Comparison of ENCODE assay signal across 1 cellular context in the genomic region with DNA sequence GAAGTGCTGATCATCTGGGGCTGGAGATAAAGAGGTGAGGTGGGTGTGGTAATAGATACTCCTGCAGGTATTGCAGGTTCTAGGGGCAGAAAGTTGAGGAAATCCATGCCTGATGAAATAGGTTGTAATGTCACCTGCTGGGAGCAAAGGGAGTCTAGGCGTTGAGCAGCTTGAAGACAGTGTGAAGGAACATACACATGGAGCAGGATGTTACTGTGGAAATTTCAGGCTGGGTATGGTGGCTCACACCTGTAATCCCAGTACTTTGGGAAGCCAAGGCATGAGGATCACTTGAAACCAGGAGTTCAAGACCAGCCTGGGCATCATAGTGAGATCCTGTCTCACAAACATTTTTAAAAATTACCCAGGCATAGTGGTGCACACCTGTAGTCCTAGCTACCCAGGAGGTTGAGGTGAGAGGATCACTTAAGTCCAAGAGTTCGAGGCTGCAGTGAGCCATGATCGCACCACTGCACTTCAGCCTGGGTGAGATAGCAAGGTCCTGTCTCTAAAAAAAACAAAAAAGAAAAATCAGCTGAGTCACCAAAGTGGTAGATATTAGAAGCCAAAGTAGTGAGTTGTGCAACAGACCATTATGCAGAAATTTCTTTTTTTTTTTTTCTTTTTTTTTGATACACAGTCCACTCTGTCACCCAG.
TF ChIP-seq lines count a peak whose summit lies in the region.

No MANE protein-coding gene starts in this region.

TF ChIP-seq in HepG2, 621 proteins besides CTCF, POLR2A, EP300 and RAD21 (continues in another document):
- TF ChIP-seq, protein P1, sequence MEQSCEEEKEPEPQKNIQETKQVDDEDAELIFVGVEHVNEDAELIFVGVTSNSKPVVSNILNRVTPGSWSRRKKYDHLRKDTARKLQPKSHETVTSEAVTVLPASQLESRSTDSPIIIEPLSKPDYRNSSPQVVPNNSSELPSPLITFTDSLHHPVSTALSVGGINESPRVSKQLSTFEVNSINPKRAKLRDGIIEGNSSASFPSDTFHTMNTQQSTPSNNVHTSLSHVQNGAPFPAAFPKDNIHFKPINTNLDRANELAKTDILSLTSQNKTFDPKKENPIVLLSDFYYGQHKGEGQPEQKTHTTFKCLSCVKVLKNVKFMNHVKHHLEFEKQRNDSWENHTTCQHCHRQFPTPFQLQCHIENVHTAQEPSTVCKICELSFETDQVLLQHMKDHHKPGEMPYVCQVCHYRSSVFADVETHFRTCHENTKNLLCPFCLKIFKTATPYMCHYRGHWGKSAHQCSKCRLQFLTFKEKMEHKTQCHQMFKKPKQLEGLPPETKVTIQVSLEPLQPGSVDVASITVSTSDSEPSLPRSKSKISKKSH (CRISPR knock-in tag; IDR thresholded peaks at IDR 0.05; ENCODE audit: borderline replicate concordance) = no peak
- TF ChIP-seq ZNF431 (CRISPR knock-in tag; IDR thresholded peaks at IDR 0.05; ENCODE audit: borderline replicate concordance, low read depth) (no peak), MAFK (conservative IDR thresholded peaks at IDR 0.05 in 1 of 2, IDR thresholded peaks at IDR 0.05 in 1 of 2; ENCODE audit: low read length in 2 of 2) (peak; percentile 26 to 54; a peak in 3 of 4 replicates), SPEN (CRISPR knock-in tag; IDR thresholded peaks at IDR 0.05; ENCODE audit: low read depth) (no peak), HMGA1 (CRISPR knock-in tag; conservative IDR thresholded peaks at IDR 0.05) (no peak), ARNT2 (CRISPR knock-in tag; IDR thresholded peaks at IDR 0.05; ENCODE audit: low read depth) (no peak), NBN (conservative IDR thresholded peaks at IDR 0.05) (no peak), KAT8 (CRISPR knock-in tag; IDR thresholded peaks at IDR 0.05) (no peak), ZSCAN9 (CRISPR knock-in tag; IDR thresholded peaks at IDR 0.05; ENCODE audit: borderline replicate concordance) (no peak), HOXA5 (CRISPR knock-in tag; IDR thresholded peaks at IDR 0.05) (no peak), E2F5 (CRISPR knock-in tag; conservative IDR thresholded peaks at IDR 0.05) (no peak), NFE2L1 (CRISPR knock-in tag; IDR thresholded peaks at IDR 0.05; ENCODE audit: borderline replicate concordance) (no peak), REL (CRISPR knock-in tag; conservative IDR thresholded peaks at IDR 0.05) (no peak), NR2F2 (IDR thresholded peaks at IDR 0.05; ENCODE audit: borderline replicate concordance, low read depth) (no peak), ZNF557 (CRISPR knock-in tag; IDR thresholded peaks at IDR 0.05) (no peak), SRY (CRISPR knock-in tag; IDR thresholded peaks at IDR 0.05) (no peak), ZBTB42 (CRISPR knock-in tag; IDR thresholded peaks at IDR 0.05) (no peak), MTA3 (CRISPR knock-in tag; IDR thresholded peaks at IDR 0.05) (no peak), PTBP1 (IDR thresholded peaks at IDR 0.05; ENCODE audit: low read depth, low read length, poor library complexity, severe bottlenecking) (no peak), ZFP82 (CRISPR knock-in tag; IDR thresholded peaks at IDR 0.05; ENCODE audit: borderline replicate concordance) (no peak), NFE2L2 (IDR thresholded peaks at IDR 0.05; ENCODE audit: low read length) (peak; percentile 47; the same call in 1 of the 2 replicates), CBX5 (CRISPR knock-in tag; IDR thresholded peaks at IDR 0.05; ENCODE audit: borderline replicate concordance) (no peak), ZNF768 (CRISPR knock-in tag; IDR thresholded peaks at IDR 0.05) (no peak), ZNF329 (CRISPR knock-in tag; IDR thresholded peaks at IDR 0.05; ENCODE audit: low read depth) (peak; percentile 83; the same call in 1 of the 2 replicates), ATF6 (CRISPR knock-in tag; conservative IDR thresholded peaks at IDR 0.05) (no peak), ZNF264 (CRISPR knock-in tag; IDR thresholded peaks at IDR 0.05) (no peak), NFATC3 (CRISPR knock-in tag; IDR thresholded peaks at IDR 0.05) (no peak), HMG20B (CRISPR knock-in tag; conservative IDR thresholded peaks at IDR 0.05) (no peak), ZNF788 (CRISPR knock-in tag; IDR thresholded peaks at IDR 0.05; ENCODE audit: borderline replicate concordance) (no peak), ZNF44 (CRISPR knock-in tag; IDR thresholded peaks at IDR 0.05) (no peak), ZNF670 (CRISPR knock-in tag; IDR thresholded peaks at IDR 0.05; ENCODE audit: borderline replicate concordance) (no peak), ZNF776 (CRISPR knock-in tag; IDR thresholded peaks at IDR 0.05) (no peak), ZNF841 (CRISPR knock-in tag; IDR thresholded peaks at IDR 0.05; ENCODE audit: borderline replicate concordance) (no peak), KIAA2018 (CRISPR knock-in tag; IDR thresholded peaks at IDR 0.05; ENCODE audit: borderline replicate concordance) (no peak), AGO1 (IDR thresholded peaks at IDR 0.05; ENCODE audit: low read depth, low read length, poor library complexity, severe bottlenecking) (no peak), FOXP4 (CRISPR knock-in tag; IDR thresholded peaks at IDR 0.05) (no peak), SYNCRIP (IDR thresholded peaks at IDR 0.05; ENCODE audit: insufficient read depth, low read depth, low read length) (no peak), ATRX (CRISPR knock-in tag; IDR thresholded peaks at IDR 0.05; ENCODE audit: borderline replicate concordance) (no peak), MAFF (IDR thresholded peaks at IDR 0.05; ENCODE audit: low read depth, low read length) (0 out of 2 replicates have a peak, but pooled peaks have one; percentile 19), ZSCAN29 (CRISPR knock-in tag; conservative IDR thresholded peaks at IDR 0.05) (no peak), YY1 (IDR thresholded peaks at IDR 0.05; ENCODE audit: insufficient read depth, insufficient replicate concordance, low read depth, low read length) (no peak), ZNF12 (CRISPR knock-in tag; IDR thresholded peaks at IDR 0.05) (no peak)
- TF ChIP-seq, protein P2, sequence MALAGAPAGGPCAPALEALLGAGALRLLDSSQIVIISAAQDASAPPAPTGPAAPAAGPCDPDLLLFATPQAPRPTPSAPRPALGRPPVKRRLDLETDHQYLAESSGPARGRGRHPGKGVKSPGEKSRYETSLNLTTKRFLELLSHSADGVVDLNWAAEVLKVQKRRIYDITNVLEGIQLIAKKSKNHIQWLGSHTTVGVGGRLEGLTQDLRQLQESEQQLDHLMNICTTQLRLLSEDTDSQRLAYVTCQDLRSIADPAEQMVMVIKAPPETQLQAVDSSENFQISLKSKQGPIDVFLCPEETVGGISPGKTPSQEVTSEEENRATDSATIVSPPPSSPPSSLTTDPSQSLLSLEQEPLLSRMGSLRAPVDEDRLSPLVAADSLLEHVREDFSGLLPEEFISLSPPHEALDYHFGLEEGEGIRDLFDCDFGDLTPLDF (CRISPR knock-in tag; IDR thresholded peaks at IDR 0.05) = no peak
- TF ChIP-seq, protein P3, sequence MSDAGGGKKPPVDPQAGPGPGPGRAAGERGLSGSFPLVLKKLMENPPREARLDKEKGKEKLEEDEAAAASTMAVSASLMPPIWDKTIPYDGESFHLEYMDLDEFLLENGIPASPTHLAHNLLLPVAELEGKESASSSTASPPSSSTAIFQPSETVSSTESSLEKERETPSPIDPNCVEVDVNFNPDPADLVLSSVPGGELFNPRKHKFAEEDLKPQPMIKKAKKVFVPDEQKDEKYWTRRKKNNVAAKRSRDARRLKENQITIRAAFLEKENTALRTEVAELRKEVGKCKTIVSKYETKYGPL (CRISPR knock-in tag; IDR thresholded peaks at IDR 0.05) = no peak
